In genomic region chr12:8698830-8699330, GRCh38 we compare ENCODE assay signal across 9 cellular contexts. TPM values are rescaled to one million over a fixed set of nuclear protein-coding genes. Genes with fewer than 3 reads are reported as not detected.
DNase-seq lines count a peak whose midpoint lies in the region; ATAC-seq and TF ChIP-seq lines count a peak whose summit lies in the region.
"Had no signal": no experiment of that assay in that cellular context is flagged by ENCODE, and none has a peak within 500 bp of the region (broad histone marks: within the 10 kb centered on the region; RNA-seq: fewer than 3 reads in every experiment).

No MANE protein-coding gene starts in this region.

- TF ChIP-seq CTCF in astrocyte of the cerebellum (IDR thresholded peaks at IDR 0.05; ENCODE audit: low read depth, low read length, missing control alignments) (no peak), right lobe of liver (IDR thresholded peaks at IDR 0.05) (no peak), type B pancreatic cell (conservative IDR thresholded peaks at IDR 0.05) (no peak)

- H3K36me3 Mint-ChIP-seq in activated naive CD4-positive, alpha-beta T cell treated with anti-CD3 and anti-CD28 coated beads, Interleukin-2, amount 50 U/mL, for 24 hours = peaks cover 1% of the 10 kb centered on the region
- H3K36me3 Mint-ChIP-seq in type B pancreatic cell = peaks cover 17% of the 10 kb centered on the region

- no peak for DNase-seq in activated naive CD4-positive, alpha-beta T cell treated with Interleukin-2 at 50 U/mL for 16 hours
- DNase-seq in astrocyte of the cerebellum (ENCODE audit: low read depth) (no peak), right lobe of liver (no peak), type B pancreatic cell (ENCODE audit: extremely low spot score, unreplicated experiment) (no peak)
- DNase-seq: NCI-H526 treated with DMSO at 0.1 percent for 48 hours had no signal

- H3K4me3 Mint-ChIP-seq in activated naive CD4-positive, alpha-beta T cell treated with anti-CD3 and anti-CD28 coated beads, Interleukin-2, amount 50 U/mL, for 24 hours = peak overlapping the region; percentile 96
- peak overlapping the region; percentile 94 for H3K4me3 Mint-ChIP-seq in type B pancreatic cell

- 23% methylated on average over 2 of the region's 2 CpGs for WGBS in right lobe of liver (ENCODE audit: insufficient coverage, low coverage, low lambda C conversion rate, missing lambda C conversion rate)

- peak overlapping the region; percentile 89 for H3K4me3 ChIP-seq in astrocyte of the cerebellum (ENCODE audit: low read depth, low read length)
- H3K4me3 ChIP-seq in right lobe of liver = peak overlapping the region; percentile 68 to 89 (median 78)

- H3K9me3 ChIP-seq in right lobe of liver = no peaks in the 10 kb centered on the region

- H3K27me3 ChIP-seq in right lobe of liver = no peaks in the 10 kb centered on the region

- H3K4me1 Mint-ChIP-seq in activated naive CD4-positive, alpha-beta T cell treated with anti-CD3 and anti-CD28 coated beads, Interleukin-2, amount 50 U/mL, for 24 hours = peaks cover 23% of the 10 kb centered on the region
- H3K4me1 Mint-ChIP-seq in type B pancreatic cell (ENCODE audit: unreplicated experiment) = peaks cover 4% of the 10 kb centered on the region

- no peaks in the 10 kb centered on the region for H3K36me3 ChIP-seq in right lobe of liver

- ATAC-seq in right lobe of liver (no peak), HG03460 (IDR thresholded peaks at IDR 0.05; ENCODE audit: unreplicated experiment) (no peak), HG03139 (IDR thresholded peaks at IDR 0.05; ENCODE audit: unreplicated experiment) (no peak), GM21528 (IDR thresholded peaks at IDR 0.05; ENCODE audit: low FRiP score, unreplicated experiment) (no peak)

- TF ChIP-seq POLR2A in right lobe of liver (IDR thresholded peaks at IDR 0.05) = no peak

- H3K27me3 Mint-ChIP-seq in activated naive CD4-positive, alpha-beta T cell treated with anti-CD3 and anti-CD28 coated beads, Interleukin-2, amount 50 U/mL, for 24 hours = no peaks in the 10 kb centered on the region
- H3K27me3 Mint-ChIP-seq in type B pancreatic cell = peaks cover 3% of the 10 kb centered on the region

- H3K27ac ChIP-seq in right lobe of liver = peak overlapping the region in 1 of 3 donors; percentile 74

- H3K4me1 ChIP-seq in right lobe of liver = peaks cover 0 to 4% (median 0%) of the 10 kb centered on the region in 4 donors

- peak overlapping the region; percentile 81 for H3K27ac Mint-ChIP-seq in activated naive CD4-positive, alpha-beta T cell treated with anti-CD3 and anti-CD28 coated beads, Interleukin-2, amount 50 U/mL, for 24 hours
- H3K27ac Mint-ChIP-seq in type B pancreatic cell = peak overlapping the region; percentile 90

- no peaks in the 10 kb centered on the region for H3K9me3 Mint-ChIP-seq in activated naive CD4-positive, alpha-beta T cell treated with anti-CD3 and anti-CD28 coated beads, Interleukin-2, amount 50 U/mL, for 24 hours
- no peaks in the 10 kb centered on the region for H3K9me3 Mint-ChIP-seq in type B pancreatic cell

- intact Hi-C loops in right lobe of liver (cut with DNase I) = no loop called here

- in situ Hi-C loops in astrocyte of the cerebellum (cut with HindIII; ENCODE audit: low sequenced_read_pairs) = no loop called here

RNA-seq across cellular contexts. Expression of gene RIMKLB, which starts 1.1 kb away (rescaled TPM):
- total RNA-seq in right lobe of liver (1 to 10 TPM; 1.3 to 4.7 (median 2.6) TPM), type B pancreatic cell (ENCODE audit: low replicate concordance) (59.8 and 65.2 TPM in 2 replicates)

RNA-seq across cellular contexts. Expression of gene MFAP5, which starts 36.3 kb away (rescaled TPM):
- under 1 TPM in 2 of 6 experiments, not detected in 4; 0.12 to 0.39 TPM for total RNA-seq in right lobe of liver
- 1.4 and 11.5 TPM in 2 replicates for total RNA-seq in type B pancreatic cell (ENCODE audit: low replicate concordance)

Comparison
In these comparisons a context has a peak if more than half of its experiments do, and no peak if none do; other contexts are left out.
1. RNA of gene RIMKLB, which starts 1.1 kb away (total RNA-seq): 59.8 to 65.2 TPM in type B pancreatic cell; 1.3 to 4.7 TPM in right lobe of liver; every median in the first group is over 10 times any median in the second.